ENCODE assay signal across 25 cellular contexts in the genomic region with DNA sequence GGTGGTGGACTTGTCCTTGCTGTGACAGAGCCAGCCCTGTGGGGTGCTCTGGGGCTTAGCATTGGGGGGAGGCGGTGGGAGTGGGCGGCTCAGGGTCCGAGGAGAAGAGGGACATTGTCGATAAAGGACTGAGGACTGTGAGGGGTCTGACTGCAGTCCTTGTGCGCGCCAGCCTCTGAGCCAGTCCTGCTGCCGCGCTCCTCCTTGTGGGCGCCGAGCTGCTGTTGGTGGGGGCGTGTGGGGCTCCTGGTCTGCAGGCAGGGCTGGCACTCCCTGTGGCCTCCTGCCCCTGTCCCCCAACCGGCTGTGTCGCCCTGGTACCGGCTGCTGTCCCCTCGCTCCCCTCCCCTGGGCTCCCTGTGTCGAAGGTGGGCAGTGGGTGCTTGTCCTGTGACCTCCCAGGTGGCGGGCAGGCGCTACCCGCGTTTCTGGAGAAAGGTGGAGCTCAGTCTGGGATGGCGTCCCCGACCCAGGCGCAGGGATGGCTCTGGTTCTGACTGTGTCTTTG. TPM values are rescaled to one million over a fixed set of nuclear protein-coding genes. Genes with fewer than 3 reads are reported as not detected.
"Had no signal": no experiment of that assay in that cellular context is flagged by ENCODE, and none has a peak within 500 bp of the region (broad histone marks: within the 10 kb centered on the region; RNA-seq: fewer than 3 reads in every experiment).

No MANE protein-coding gene starts in this region.

- H3K36me3 Mint-ChIP-seq: natural killer cell treated with Interleukin-12 subunit alpha and Interleukin-12 subunit beta and Interleukin-15 and Interleukin-18, amount 100 ng/mL, for 72 hours had no signal

- DNase-seq: activated CD4-positive, alpha-beta T cell treated with anti-CD3 and anti-CD28 coated beads for 1 hour; activated CD4-positive, alpha-beta T cell treated with anti-CD3 and anti-CD28 coated beads, Interleukin-2, amount 50 U/mL, for 1 hour; activated CD8-positive, alpha-beta memory T cell treated with anti-CD3 and anti-CD28 coated beads for 24 hours; activated CD8-positive, alpha-beta memory T cell treated with anti-CD3 and anti-CD28 coated beads, Interleukin-2, amount 50 U/mL, for 4 hours; activated naive CD4-positive, alpha-beta T cell treated with Interleukin-2 at 50 U/mL for 16 hours; activated naive CD8-positive, alpha-beta T cell treated with anti-CD3 and anti-CD28 coated beads for 36 hours; activated T-cell treated with anti-CD3 and anti-CD28 coated beads, Interleukin-2, amount 50 U/mL, for 4 hours; cerebellar nuclear complex; cortex of kidney; heart left ventricle; left cardiac atrium; sigmoid colon; stimulated activated CD4-positive, alpha-beta T cell treated with anti-CD3 and anti-CD28 coated beads, Interleukin-2, amount 100 ng/mL, for 48 hours; stimulated activated CD8-positive, alpha-beta memory T cell treated with anti-CD3 and anti-CD28 coated beads, Interleukin-4, amount 100 ng/mL, for 48 hours; stimulated activated naive CD4-positive, alpha-beta T cell; T-helper 9 cell; transverse colon had no signal

- H3K4me3 ChIP-seq: heart left ventricle, sigmoid colon, smooth muscle cell, transverse colon had no signal

- H3K27me3 ChIP-seq: heart left ventricle, sigmoid colon, transverse colon had no signal

- H3K4me1 Mint-ChIP-seq: activated naive CD8-positive, alpha-beta T cell treated with anti-CD3 and anti-CD28 coated beads for 36 hours; memory B cell had no signal

- H3K9ac ChIP-seq: parathyroid adenoma had no signal

- ATAC-seq: activated T-cell treated with anti-CD3 and anti-CD28 coated beads, Interleukin-2, amount 50 U/mL, for 4 hours; heart left ventricle; left cardiac atrium; natural killer cell treated with Interleukin-12 subunit alpha and Interleukin-12 subunit beta and Interleukin-15 and Interleukin-18, amount 100 ng/mL, for 72 hours had no signal

- H3K4me1 ChIP-seq: parathyroid adenoma, sigmoid colon had no signal

- H3K27ac ChIP-seq: heart left ventricle, parathyroid adenoma, sigmoid colon, transverse colon had no signal

- H3K4me2 ChIP-seq: smooth muscle cell had no signal

- H3K27ac Mint-ChIP-seq: activated naive CD8-positive, alpha-beta T cell treated with anti-CD3 and anti-CD28 coated beads for 36 hours; memory B cell; natural killer cell treated with Interleukin-12 subunit alpha and Interleukin-12 subunit beta and Interleukin-15 and Interleukin-18, amount 100 ng/mL, for 72 hours had no signal

- H3K9me3 ChIP-seq: heart left ventricle, sigmoid colon, transverse colon had no signal

- H3K4me3 Mint-ChIP-seq: activated naive CD8-positive, alpha-beta T cell treated with anti-CD3 and anti-CD28 coated beads for 36 hours; activated T-cell treated with anti-CD3 and anti-CD28 coated beads, Interleukin-2, amount 50 U/mL, for 4 hours; memory B cell; natural killer cell treated with Interleukin-12 subunit alpha and Interleukin-12 subunit beta and Interleukin-15 and Interleukin-18, amount 100 ng/mL, for 72 hours had no signal

- H3K9me3 Mint-ChIP-seq: activated naive CD8-positive, alpha-beta T cell treated with anti-CD3 and anti-CD28 coated beads for 36 hours; activated T-cell treated with anti-CD3 and anti-CD28 coated beads, Interleukin-2, amount 50 U/mL, for 4 hours; memory B cell; natural killer cell treated with Interleukin-12 subunit alpha and Interleukin-12 subunit beta and Interleukin-15 and Interleukin-18, amount 100 ng/mL, for 72 hours had no signal

- H3K27me3 Mint-ChIP-seq: activated naive CD8-positive, alpha-beta T cell treated with anti-CD3 and anti-CD28 coated beads for 36 hours; memory B cell; natural killer cell treated with Interleukin-12 subunit alpha and Interleukin-12 subunit beta and Interleukin-15 and Interleukin-18, amount 100 ng/mL, for 72 hours had no signal

RNA-seq across cellular contexts. Expression of a gene that starts 6.9 kb away (rescaled TPM):
- total RNA-seq: bronchial epithelial cell, fibroblast of villous mesenchyme, lower leg skin, renal cortical epithelial cell, sigmoid colon, smooth muscle cell, transverse colon had no signal
- polyA plus RNA-seq: heart left ventricle, sigmoid colon, smooth muscle cell had no signal
